In genomic region chr1:182786223-182787001, GRCh38 we compare ENCODE assay signal across 8 cellular contexts. TPM values are rescaled to one million over a fixed set of nuclear protein-coding genes. Genes with fewer than 3 reads are reported as not detected.
DNase-seq lines count a peak whose midpoint lies in the region; ATAC-seq and TF ChIP-seq lines count a peak whose summit lies in the region.

No MANE protein-coding gene starts in this region.

- H3K4me3 Mint-ChIP-seq in activated T-helper 1 cell treated with anti-CD3 and anti-CD28 coated beads, Interleukin-12 subunit alpha, Interleukin-12 subunit beta, Interleukin-2, Interleukin-4 antibody, amounts not matched to agents 30 ng/mL and 10 ng/mL and 1 ng/mL, durations not matched to agents 14 hours and 24 hours and 36 hours: no peak overlapping the region

- DNase-seq in HK-2 (ENCODE audit: unreplicated experiment): peak; percentile 26
- peak; percentile 80 for DNase-seq in NT2/D1 (ENCODE audit: low read depth, low spot score)
- peak; percentile 11 for DNase-seq in activated T-helper 1 cell treated with anti-CD3 and anti-CD28 coated beads, Interleukin-12 subunit alpha, Interleukin-12 subunit beta, Interleukin-2, Interleukin-4 antibody, amounts not matched to agents 30 ng/mL and 10 ng/mL and 1 ng/mL, durations not matched to agents 14 hours and 24 hours and 36 hours (ENCODE audit: low spot score)
- DNase-seq in posterior vena cava (ENCODE audit: low spot score): peak; percentile 86

- H3K36me3 ChIP-seq in NT2/D1 (ENCODE audit: insufficient read depth, insufficient read length, low read length) (no peaks in the 10 kb centered on the region), gastroesophageal sphincter (no peaks in the 10 kb centered on the region)

- peaks cover 31% of the 10 kb centered on the region for H3K4me1 Mint-ChIP-seq in activated T-helper 1 cell treated with anti-CD3 and anti-CD28 coated beads, Interleukin-12 subunit alpha, Interleukin-12 subunit beta, Interleukin-2, Interleukin-4 antibody, amounts not matched to agents 30 ng/mL and 10 ng/mL and 1 ng/mL, durations not matched to agents 14 hours and 24 hours and 36 hours (ENCODE audit: low read depth)

- H3K4me1 ChIP-seq in NT2/D1 (ENCODE audit: insufficient read depth, insufficient read length): no peaks in the 10 kb centered on the region
- H3K4me1 ChIP-seq in gastroesophageal sphincter: peaks cover 0 to 29% (median 3%) of the 10 kb centered on the region in 3 donors

- peaks cover 16% of the 10 kb centered on the region for H3K27me3 Mint-ChIP-seq in activated T-helper 1 cell treated with anti-CD3 and anti-CD28 coated beads, Interleukin-12 subunit alpha, Interleukin-12 subunit beta, Interleukin-2, Interleukin-4 antibody, amounts not matched to agents 30 ng/mL and 10 ng/mL and 1 ng/mL, durations not matched to agents 14 hours and 24 hours and 36 hours (ENCODE audit: insufficient read depth)

- H3K27me3 ChIP-seq in NT2/D1 (ENCODE audit: insufficient read depth, insufficient read length) (peaks cover 36% of the 10 kb centered on the region), gastroesophageal sphincter (no peaks in the 10 kb centered on the region)

- intact Hi-C loops in activated T-helper 1 cell treated with anti-CD3 and anti-CD28 coated beads, Interleukin-12 subunit alpha, Interleukin-12 subunit beta, Interleukin-2, Interleukin-4 antibody, amounts not matched to agents 30 ng/mL and 10 ng/mL and 1 ng/mL, durations not matched to agents 14 hours and 24 hours and 36 hours (cut with micrococcal nuclease): no loop called here
- intact Hi-C loops in posterior vena cava (cut with DNase I): loop anchor here in 1 of 2 donors (5.0 kb wide), 1 partner anchor 189 kb away; no protein-coding TSS in a partner anchor

- TF ChIP-seq EP300 in gastroesophageal sphincter (IDR thresholded peaks at IDR 0.05): no peak

- H3K36me3 Mint-ChIP-seq in activated T-helper 1 cell treated with anti-CD3 and anti-CD28 coated beads, Interleukin-12 subunit alpha, Interleukin-12 subunit beta, Interleukin-2, Interleukin-4 antibody, amounts not matched to agents 30 ng/mL and 10 ng/mL and 1 ng/mL, durations not matched to agents 14 hours and 24 hours and 36 hours (ENCODE audit: low read depth): no peaks in the 10 kb centered on the region

- TF ChIP-seq POLR2A in gastroesophageal sphincter (IDR thresholded peaks at IDR 0.05): no peak

- H3K27ac ChIP-seq in C4-2B: no peak overlapping the region
- no peak overlapping the region for H3K27ac ChIP-seq in gastroesophageal sphincter

- H3K9me3 ChIP-seq in NT2/D1 (ENCODE audit: insufficient read depth, low read length): no peaks in the 10 kb centered on the region
- H3K9me3 ChIP-seq in gastroesophageal sphincter: no peaks in the 10 kb centered on the region

- TF ChIP-seq CTCF in C4-2B (conservative IDR thresholded peaks at IDR 0.05): peak; percentile 93
- TF ChIP-seq CTCF in gastroesophageal sphincter (IDR thresholded peaks at IDR 0.05): peak; percentile 46 to 77 (median 69)

- H3K9ac ChIP-seq in NT2/D1 (ENCODE audit: insufficient read length, low read depth): no peak overlapping the region

- ATAC-seq in gastroesophageal sphincter (no peak), GM18858 (IDR thresholded peaks at IDR 0.05; ENCODE audit: unreplicated experiment) (no peak), GM21786 (IDR thresholded peaks at IDR 0.05; ENCODE audit: unreplicated experiment) (no peak)

- 49 to 60% methylated on average over 5 to 6 of the region's 6 CpGs for WGBS in gastroesophageal sphincter (ENCODE audit: low coverage in 1 of 2), 2 donors

- no peak overlapping the region for H3K4me3 ChIP-seq in NT2/D1 (ENCODE audit: insufficient read length, low read depth)
- H3K4me3 ChIP-seq in gastroesophageal sphincter: no peak overlapping the region

- H3K27ac Mint-ChIP-seq in activated T-helper 1 cell treated with anti-CD3 and anti-CD28 coated beads, Interleukin-12 subunit alpha, Interleukin-12 subunit beta, Interleukin-2, Interleukin-4 antibody, amounts not matched to agents 30 ng/mL and 10 ng/mL and 1 ng/mL, durations not matched to agents 14 hours and 24 hours and 36 hours: no peak overlapping the region

- H3K9me3 Mint-ChIP-seq in activated T-helper 1 cell treated with anti-CD3 and anti-CD28 coated beads, Interleukin-12 subunit alpha, Interleukin-12 subunit beta, Interleukin-2, Interleukin-4 antibody, amounts not matched to agents 30 ng/mL and 10 ng/mL and 1 ng/mL, durations not matched to agents 14 hours and 24 hours and 36 hours: no peaks in the 10 kb centered on the region

RNA-seq across cellular contexts. Expression of gene NPL, which starts 3.2 kb away (rescaled TPM):
- total RNA-seq in activated T-helper 1 cell treated with anti-CD3 and anti-CD28 coated beads, Interleukin-12 subunit alpha, Interleukin-12 subunit beta, Interleukin-2, Interleukin-4 antibody, amounts not matched to agents 30 ng/mL and 10 ng/mL and 1 ng/mL, durations not matched to agents 14 hours and 24 hours and 36 hours: 6.4 and 6.9 TPM in 2 replicates
- 10 to 100 TPM in 1 of 4 donors, 1 to 10 TPM in 3; 6.8 to 10.2 (median 7.9) TPM for total RNA-seq in gastroesophageal sphincter
- total RNA-seq in posterior vena cava: 10 to 100 TPM; 11.9 to 25.2 TPM

RNA-seq across cellular contexts. Expression of gene DHX9, which starts 52.7 kb away (rescaled TPM):
- total RNA-seq in activated T-helper 1 cell treated with anti-CD3 and anti-CD28 coated beads, Interleukin-12 subunit alpha, Interleukin-12 subunit beta, Interleukin-2, Interleukin-4 antibody, amounts not matched to agents 30 ng/mL and 10 ng/mL and 1 ng/mL, durations not matched to agents 14 hours and 24 hours and 36 hours: 346 and 355 TPM in 2 replicates
- total RNA-seq in gastroesophageal sphincter (100 to 1,000 TPM in 1 of 4 donors, 10 to 100 TPM in 3; 79.5 to 104 (median 91.8) TPM), posterior vena cava (100 to 1,000 TPM in 1 of 2 donors, 10 to 100 TPM in 1; 95.6 to 106 TPM)

Comparison
In these comparisons a context has a peak if more than half of its experiments do, and no peak if none do; other contexts are left out.
1. DNase-seq: peak in every context shown above with its lines; median percentile 86 in posterior vena cava; 80 in NT2/D1; 26 in HK-2; 11 in activated T-helper 1 cell treated with anti-CD3 and anti-CD28 coated beads, Interleukin-12 subunit alpha, Interleukin-12 subunit beta, Interleukin-2, Interleukin-4 antibody, amounts not matched to agents 30 ng/mL and 10 ng/mL and 1 ng/mL, durations not matched to agents 14 hours and 24 hours and 36 hours.